In genomic region chr2:235496239-235496621, GRCh38 we compare ENCODE assay signal across 12 cellular contexts. TPM values are rescaled to one million over a fixed set of nuclear protein-coding genes. Genes with fewer than 3 reads are reported as not detected.
DNase-seq lines count a peak whose midpoint lies in the region; ATAC-seq, FAIRE-seq and TF ChIP-seq lines count a peak whose summit lies in the region.
"Had no signal": no experiment of that assay in that cellular context is flagged by ENCODE, and none has a peak within 500 bp of the region (broad histone marks: within the 10 kb centered on the region; RNA-seq: fewer than 3 reads in every experiment).

No MANE protein-coding gene starts in this region.

- no peak for TF ChIP-seq CTCF in foreskin keratinocyte (conservative IDR thresholded peaks at IDR 0.05)
- no peak for TF ChIP-seq CTCF in suprapubic skin (IDR thresholded peaks at IDR 0.05)

- DNase-seq in NCI-H748 (lab: John Stamatoyannopoulos, UW; ENCODE audit: unreplicated experiment), result peak; percentile 14
- no peak for DNase-seq in NCI-H748 treated with DMSO at 0.1 percent for 48 hours (lab: John Stamatoyannopoulos, UW)
- DNase-seq in RCC 7860 (ENCODE audit: low spot score), result peak; percentile 65
- DNase-seq in foreskin keratinocyte, result no peak
- DNase-seq in suprapubic skin (ENCODE audit: low spot score in 2 of 2), result no peak
- no peak for DNase-seq in HPDE6-E6E7 (ENCODE audit: extremely low spot score)
- no peak for DNase-seq in stimulated activated CD4-positive, alpha-beta T cell treated with anti-CD3 and anti-CD28 coated beads, Interleukin-2, amount 100 ng/mL, for 48 hours
- DNase-seq: activated CD4-positive, alpha-beta T cell treated with anti-CD3 and anti-CD28 coated beads for 48 hours; NCI-H2171 treated with DMSO at 0.1 percent for 48 hours had no signal

- no peaks in the 10 kb centered on the region for H3K27me3 ChIP-seq in foreskin keratinocyte
- H3K27me3 ChIP-seq in suprapubic skin, result no peaks in the 10 kb centered on the region
- H3K27me3 ChIP-seq: cardiac muscle cell, thyroid gland had no signal

- no peak for TF ChIP-seq EP300 in suprapubic skin (IDR thresholded peaks at IDR 0.05)

- H3K4me1 ChIP-seq in foreskin keratinocyte (peaks cover 8% of the 10 kb centered on the region), suprapubic skin (peaks cover 31% of the 10 kb centered on the region)

- H3K4me3 ChIP-seq in suprapubic skin, result peak overlapping the region; percentile 61

- no peak for FAIRE-seq in RCC 7860 (lab: Jason Lieb, UNC)

- H3K36me3 ChIP-seq in suprapubic skin, result no peaks in the 10 kb centered on the region
- H3K36me3 ChIP-seq: cardiac muscle cell, thyroid gland had no signal

- ATAC-seq in foreskin keratinocyte, result peak; percentile 3
- no peak for ATAC-seq in GM19351 (IDR thresholded peaks at IDR 0.05; ENCODE audit: unreplicated experiment)

- H3K9me3 ChIP-seq in suprapubic skin, result no peaks in the 10 kb centered on the region
- H3K9me3 ChIP-seq: thyroid gland had no signal

- TF ChIP-seq POLR2A in suprapubic skin (IDR thresholded peaks at IDR 0.05), result no peak

- H3K27ac ChIP-seq in foreskin keratinocyte (no peak overlapping the region), suprapubic skin (no peak overlapping the region)
- H3K27ac ChIP-seq: cardiac muscle cell, thyroid gland had no signal

- WGBS in suprapubic skin, result 63% methylated on average over 6 of the region's 8 CpGs

RNA-seq across cellular contexts. Expression of gene AGAP1, which starts 2.4 kb away (rescaled TPM):
- 13.4 and 15.2 TPM in 2 replicates for total RNA-seq in foreskin keratinocyte
- 5.6 and 5.8 TPM in 2 replicates for polyA plus RNA-seq in foreskin keratinocyte
- 10 to 100 TPM; 14.1 to 30.7 (median 19.4) TPM for total RNA-seq in suprapubic skin

Comparison
In these comparisons a context has a peak if more than half of its experiments do, and no peak if none do; other contexts are left out.
1. DNase-seq: peak in NCI-H748 (single experiment) and RCC 7860 (single experiment); none in NCI-H748 treated with DMSO at 0.1 percent for 48 hours (single experiment), foreskin keratinocyte (0 of 2), suprapubic skin (0 of 2), HPDE6-E6E7 (single experiment) and stimulated activated CD4-positive, alpha-beta T cell treated with anti-CD3 and anti-CD28 coated beads, Interleukin-2, amount 100 ng/mL, for 48 hours (0 of 2).